ENCODE assay signal across 8 cellular contexts in the genomic region with DNA sequence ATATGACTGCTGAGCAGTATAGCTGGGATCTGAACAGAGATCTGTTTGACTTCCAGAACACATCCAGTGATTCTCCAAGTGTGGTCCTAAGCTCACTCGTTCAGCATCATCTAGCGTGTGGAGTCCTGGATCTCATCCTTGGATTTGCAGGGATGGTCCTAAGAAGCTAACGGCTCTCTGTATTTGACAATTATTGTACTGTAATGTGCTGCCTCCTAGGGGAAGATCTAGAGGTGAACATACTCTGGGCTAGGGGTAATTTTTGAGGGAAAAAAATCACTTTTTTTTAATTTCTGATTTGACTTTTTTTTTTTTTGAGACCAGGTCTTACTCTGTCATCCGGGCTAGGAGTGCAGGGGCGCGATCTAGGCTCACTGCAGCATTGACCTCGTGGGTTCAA.
DNase-seq lines count a peak whose midpoint lies in the region; ATAC-seq lines count a peak whose summit lies in the region.

No MANE protein-coding gene starts in this region.

- H3K36me3 Mint-ChIP-seq in central memory CD8-positive, alpha-beta T cell (ENCODE audit: insufficient read depth), result peaks cover 6% of the 10 kb centered on the region

- H3K27me3 ChIP-seq in mucosa of rectum (ENCODE audit: control insufficient read depth in 2 of 2, insufficient read depth in 2 of 2, low read length in 2 of 2), result no peaks in the 10 kb centered on the region

- H3K9me3 Mint-ChIP-seq in central memory CD8-positive, alpha-beta T cell, result no peaks in the 10 kb centered on the region

- H3K4me3 ChIP-seq in mucosa of rectum (ENCODE audit: low read length in 2 of 2), result peak overlapping the region; percentile 79 to 88

- peak overlapping the region; percentile 91 for H3K4me3 Mint-ChIP-seq in central memory CD8-positive, alpha-beta T cell

- H3K27ac Mint-ChIP-seq in central memory CD8-positive, alpha-beta T cell (ENCODE audit: low read depth), result no peak overlapping the region

- peaks cover 0 to 3% of the 10 kb centered on the region in 2 donors for H3K36me3 ChIP-seq in mucosa of rectum (ENCODE audit: control insufficient read depth in 2 of 2, insufficient read depth in 2 of 2, low read length in 2 of 2)

- peak overlapping the region; percentile 76 to 87 for H3K9ac ChIP-seq in mucosa of rectum (ENCODE audit: low read depth in 1 of 2, low read length in 2 of 2)

- H3K4me1 Mint-ChIP-seq in central memory CD8-positive, alpha-beta T cell, result peaks cover 35% of the 10 kb centered on the region

- peak; percentile 70 for DNase-seq in AG08396 (ENCODE audit: low spot score)
- DNase-seq in GM04504 (ENCODE audit: low read depth), result peak; percentile 21
- peak; percentile 13 for DNase-seq in NOMO-1 treated with DMSO at 0.1 percent for 48 hours (lab: John Stamatoyannopoulos, UW; ENCODE audit: unreplicated experiment)
- no peak for DNase-seq in central memory CD8-positive, alpha-beta T cell (ENCODE audit: low spot score in 2 of 2)
- DNase-seq in stimulated activated CD4-positive, alpha-beta T cell treated with anti-CD3 and anti-CD28 coated beads, Interleukin-1b, Interleukin-23, amount 100 ng/mL, for 48 hours, result no peak
- DNase-seq in activated CD4-positive, alpha-beta T cell treated with anti-CD3 and anti-CD28 coated beads for 4 hours, result no peak

- no peaks in the 10 kb centered on the region for H3K27me3 Mint-ChIP-seq in central memory CD8-positive, alpha-beta T cell

- H3K27ac ChIP-seq in mucosa of rectum (ENCODE audit: low read depth in 2 of 2, low read length in 2 of 2), result peak overlapping the region; percentile 77 to 83

- H3K4me1 ChIP-seq in mucosa of rectum (ENCODE audit: control insufficient read depth in 2 of 2, insufficient read depth in 2 of 2, low read length in 2 of 2), result peaks cover 21 to 35% of the 10 kb centered on the region in 2 donors

- no peak for ATAC-seq in central memory CD8-positive, alpha-beta T cell (replicated peaks; ENCODE audit: extremely low read depth, poor library complexity, severe bottlenecking)
- no peak for ATAC-seq in HG03097 (IDR thresholded peaks at IDR 0.05; ENCODE audit: low FRiP score, unreplicated experiment)

- H3K9me3 ChIP-seq in mucosa of rectum (ENCODE audit: control insufficient read depth in 2 of 2, low read length in 2 of 2), result no peaks in the 10 kb centered on the region

Comparison
In these comparisons a context has a peak if more than half of its experiments do, and no peak if none do; other contexts are left out.
1. DNase-seq: peak in AG08396 (single experiment), GM04504 (single experiment) and NOMO-1 treated with DMSO at 0.1 percent for 48 hours (single experiment); none in central memory CD8-positive, alpha-beta T cell (0 of 2), stimulated activated CD4-positive, alpha-beta T cell treated with anti-CD3 and anti-CD28 coated beads, Interleukin-1b, Interleukin-23, amount 100 ng/mL, for 48 hours (single experiment) and activated CD4-positive, alpha-beta T cell treated with anti-CD3 and anti-CD28 coated beads for 4 hours (0 of 2).